1 cellular context compared by ENCODE assay signal in the genomic region with DNA sequence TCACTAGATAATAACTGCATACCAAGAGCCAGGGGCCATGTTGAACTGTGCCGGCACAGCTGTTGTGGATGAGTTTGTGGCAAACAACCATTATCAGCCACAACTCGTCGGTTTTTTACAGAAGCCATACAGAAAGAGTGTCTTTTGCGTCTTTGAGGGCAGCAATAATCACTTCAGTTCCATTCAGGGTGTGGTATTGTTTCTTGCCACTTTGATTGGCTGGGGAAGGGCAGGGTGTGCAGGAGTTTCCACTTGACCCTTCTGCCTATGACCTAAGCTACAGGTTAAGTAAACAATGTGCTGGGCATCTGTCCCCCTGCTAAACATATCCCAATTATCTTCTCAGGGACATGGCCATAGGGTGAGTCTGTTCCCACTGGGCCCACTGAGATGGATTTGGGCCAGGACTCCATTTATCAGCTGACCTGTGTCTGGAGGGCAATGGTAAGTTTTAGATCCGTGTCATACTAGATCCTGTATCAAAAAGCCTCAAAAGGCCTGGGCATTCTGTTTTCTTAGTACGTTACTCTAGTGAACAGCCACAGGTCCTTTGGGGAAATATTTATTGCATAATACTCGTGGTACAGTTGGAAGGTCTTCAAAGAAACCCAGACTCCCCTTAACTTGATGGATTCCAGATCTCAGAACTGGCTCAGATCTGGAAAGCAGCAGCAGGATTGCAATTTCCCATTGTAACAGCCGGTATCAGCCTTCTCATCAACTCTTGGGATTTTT.
TF ChIP-seq lines count a peak whose summit lies in the region.

No MANE protein-coding gene starts in this region.

TF ChIP-seq in GM12878, 131 proteins besides CTCF, POLR2A, EP300 and RAD21:
- TF ChIP-seq LARP7 (IDR thresholded peaks at IDR 0.05) = no peak
- TF ChIP-seq MEF2B (IDR thresholded peaks at IDR 0.05; ENCODE audit: partially characterized antibody, poor library complexity, severe bottlenecking) = no peak
- no peak for TF ChIP-seq ZBED1 (IDR thresholded peaks at IDR 0.05; ENCODE audit: borderline replicate concordance)
- 0 out of 2 replicates have a peak, but pooled peaks have one; percentile 26 for TF ChIP-seq PML (IDR thresholded peaks at IDR 0.05; ENCODE audit: low read length)
- TF ChIP-seq, protein P1, sequence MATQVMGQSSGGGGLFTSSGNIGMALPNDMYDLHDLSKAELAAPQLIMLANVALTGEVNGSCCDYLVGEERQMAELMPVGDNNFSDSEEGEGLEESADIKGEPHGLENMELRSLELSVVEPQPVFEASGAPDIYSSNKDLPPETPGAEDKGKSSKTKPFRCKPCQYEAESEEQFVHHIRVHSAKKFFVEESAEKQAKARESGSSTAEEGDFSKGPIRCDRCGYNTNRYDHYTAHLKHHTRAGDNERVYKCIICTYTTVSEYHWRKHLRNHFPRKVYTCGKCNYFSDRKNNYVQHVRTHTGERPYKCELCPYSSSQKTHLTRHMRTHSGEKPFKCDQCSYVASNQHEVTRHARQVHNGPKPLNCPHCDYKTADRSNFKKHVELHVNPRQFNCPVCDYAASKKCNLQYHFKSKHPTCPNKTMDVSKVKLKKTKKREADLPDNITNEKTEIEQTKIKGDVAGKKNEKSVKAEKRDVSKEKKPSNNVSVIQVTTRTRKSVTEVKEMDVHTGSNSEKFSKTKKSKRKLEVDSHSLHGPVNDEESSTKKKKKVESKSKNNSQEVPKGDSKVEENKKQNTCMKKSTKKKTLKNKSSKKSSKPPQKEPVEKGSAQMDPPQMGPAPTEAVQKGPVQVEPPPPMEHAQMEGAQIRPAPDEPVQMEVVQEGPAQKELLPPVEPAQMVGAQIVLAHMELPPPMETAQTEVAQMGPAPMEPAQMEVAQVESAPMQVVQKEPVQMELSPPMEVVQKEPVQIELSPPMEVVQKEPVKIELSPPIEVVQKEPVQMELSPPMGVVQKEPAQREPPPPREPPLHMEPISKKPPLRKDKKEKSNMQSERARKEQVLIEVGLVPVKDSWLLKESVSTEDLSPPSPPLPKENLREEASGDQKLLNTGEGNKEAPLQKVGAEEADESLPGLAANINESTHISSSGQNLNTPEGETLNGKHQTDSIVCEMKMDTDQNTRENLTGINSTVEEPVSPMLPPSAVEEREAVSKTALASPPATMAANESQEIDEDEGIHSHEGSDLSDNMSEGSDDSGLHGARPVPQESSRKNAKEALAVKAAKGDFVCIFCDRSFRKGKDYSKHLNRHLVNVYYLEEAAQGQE (IDR thresholded peaks at IDR 0.05; ENCODE audit: low read depth, low read length) = no peak
- TF ChIP-seq ESRRA (IDR thresholded peaks at IDR 0.05; ENCODE audit: low read length) = no peak
- TF ChIP-seq FOS (IDR thresholded peaks at IDR 0.05; ENCODE audit: borderline replicate concordance, extremely low read depth, insufficient read length) = no peak
- no peak for TF ChIP-seq POLR2AphosphoS2 (IDR thresholded peaks at IDR 0.05; ENCODE audit: low read depth, low read length)
TF ChIP-seq in GM12878: peak in this region for 1.
